Comparison of ENCODE assay signal across 1 cellular context in the genomic region with DNA sequence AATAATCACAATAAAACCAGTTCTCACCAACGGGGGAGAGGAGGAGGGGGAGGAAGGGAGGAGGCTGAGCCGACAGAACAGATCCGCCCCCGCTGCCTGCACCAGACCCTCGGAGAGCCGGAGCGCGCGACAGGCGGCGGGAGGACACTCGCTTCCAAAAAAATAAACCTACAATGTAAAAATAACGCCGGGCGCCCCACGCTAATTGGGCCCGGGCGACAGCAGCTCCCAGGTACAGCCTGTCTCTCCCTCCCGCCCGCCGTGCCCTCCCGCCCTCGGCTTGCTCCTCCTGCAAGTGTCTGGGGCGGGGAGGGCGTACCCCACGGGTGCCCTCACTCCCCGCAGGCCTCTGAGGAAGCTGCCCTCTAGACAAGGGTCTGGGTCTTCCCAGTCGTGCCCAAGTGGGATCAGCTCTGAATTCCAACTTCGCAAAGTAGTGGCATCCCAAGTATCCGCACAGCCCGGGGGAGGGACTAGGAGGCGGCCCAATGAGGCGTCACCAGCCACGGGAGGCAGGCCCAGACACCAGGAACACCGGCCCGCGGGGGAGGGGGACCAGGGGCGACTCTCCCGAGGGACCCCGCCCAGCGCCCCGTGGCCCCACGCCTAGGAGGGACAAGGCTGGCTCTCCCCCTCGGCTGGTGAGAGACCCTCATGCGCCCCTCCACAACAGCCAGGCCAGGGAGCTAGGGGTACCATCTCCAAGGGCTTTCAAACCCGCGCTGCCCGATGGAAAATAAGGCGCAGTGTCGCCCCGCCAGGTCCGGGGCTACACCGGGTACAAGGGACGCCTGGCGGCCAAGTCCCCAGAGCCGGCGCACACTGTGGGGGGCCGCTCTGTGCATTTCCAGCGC.
TF ChIP-seq lines count a peak whose summit lies in the region.

No MANE protein-coding gene starts in this region.

TF ChIP-seq in PFSK-1, 5 proteins besides CTCF, POLR2A, EP300 and RAD21 (continued from another document):
- TF ChIP-seq, protein P1, sequence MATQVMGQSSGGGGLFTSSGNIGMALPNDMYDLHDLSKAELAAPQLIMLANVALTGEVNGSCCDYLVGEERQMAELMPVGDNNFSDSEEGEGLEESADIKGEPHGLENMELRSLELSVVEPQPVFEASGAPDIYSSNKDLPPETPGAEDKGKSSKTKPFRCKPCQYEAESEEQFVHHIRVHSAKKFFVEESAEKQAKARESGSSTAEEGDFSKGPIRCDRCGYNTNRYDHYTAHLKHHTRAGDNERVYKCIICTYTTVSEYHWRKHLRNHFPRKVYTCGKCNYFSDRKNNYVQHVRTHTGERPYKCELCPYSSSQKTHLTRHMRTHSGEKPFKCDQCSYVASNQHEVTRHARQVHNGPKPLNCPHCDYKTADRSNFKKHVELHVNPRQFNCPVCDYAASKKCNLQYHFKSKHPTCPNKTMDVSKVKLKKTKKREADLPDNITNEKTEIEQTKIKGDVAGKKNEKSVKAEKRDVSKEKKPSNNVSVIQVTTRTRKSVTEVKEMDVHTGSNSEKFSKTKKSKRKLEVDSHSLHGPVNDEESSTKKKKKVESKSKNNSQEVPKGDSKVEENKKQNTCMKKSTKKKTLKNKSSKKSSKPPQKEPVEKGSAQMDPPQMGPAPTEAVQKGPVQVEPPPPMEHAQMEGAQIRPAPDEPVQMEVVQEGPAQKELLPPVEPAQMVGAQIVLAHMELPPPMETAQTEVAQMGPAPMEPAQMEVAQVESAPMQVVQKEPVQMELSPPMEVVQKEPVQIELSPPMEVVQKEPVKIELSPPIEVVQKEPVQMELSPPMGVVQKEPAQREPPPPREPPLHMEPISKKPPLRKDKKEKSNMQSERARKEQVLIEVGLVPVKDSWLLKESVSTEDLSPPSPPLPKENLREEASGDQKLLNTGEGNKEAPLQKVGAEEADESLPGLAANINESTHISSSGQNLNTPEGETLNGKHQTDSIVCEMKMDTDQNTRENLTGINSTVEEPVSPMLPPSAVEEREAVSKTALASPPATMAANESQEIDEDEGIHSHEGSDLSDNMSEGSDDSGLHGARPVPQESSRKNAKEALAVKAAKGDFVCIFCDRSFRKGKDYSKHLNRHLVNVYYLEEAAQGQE (IDR thresholded peaks at IDR 0.05; ENCODE audit: insufficient read depth in 1 of 2, low read depth in 2 of 2, low read length in 2 of 2): no peak
